8 cellular contexts compared by ENCODE assay signal in the genomic region with DNA sequence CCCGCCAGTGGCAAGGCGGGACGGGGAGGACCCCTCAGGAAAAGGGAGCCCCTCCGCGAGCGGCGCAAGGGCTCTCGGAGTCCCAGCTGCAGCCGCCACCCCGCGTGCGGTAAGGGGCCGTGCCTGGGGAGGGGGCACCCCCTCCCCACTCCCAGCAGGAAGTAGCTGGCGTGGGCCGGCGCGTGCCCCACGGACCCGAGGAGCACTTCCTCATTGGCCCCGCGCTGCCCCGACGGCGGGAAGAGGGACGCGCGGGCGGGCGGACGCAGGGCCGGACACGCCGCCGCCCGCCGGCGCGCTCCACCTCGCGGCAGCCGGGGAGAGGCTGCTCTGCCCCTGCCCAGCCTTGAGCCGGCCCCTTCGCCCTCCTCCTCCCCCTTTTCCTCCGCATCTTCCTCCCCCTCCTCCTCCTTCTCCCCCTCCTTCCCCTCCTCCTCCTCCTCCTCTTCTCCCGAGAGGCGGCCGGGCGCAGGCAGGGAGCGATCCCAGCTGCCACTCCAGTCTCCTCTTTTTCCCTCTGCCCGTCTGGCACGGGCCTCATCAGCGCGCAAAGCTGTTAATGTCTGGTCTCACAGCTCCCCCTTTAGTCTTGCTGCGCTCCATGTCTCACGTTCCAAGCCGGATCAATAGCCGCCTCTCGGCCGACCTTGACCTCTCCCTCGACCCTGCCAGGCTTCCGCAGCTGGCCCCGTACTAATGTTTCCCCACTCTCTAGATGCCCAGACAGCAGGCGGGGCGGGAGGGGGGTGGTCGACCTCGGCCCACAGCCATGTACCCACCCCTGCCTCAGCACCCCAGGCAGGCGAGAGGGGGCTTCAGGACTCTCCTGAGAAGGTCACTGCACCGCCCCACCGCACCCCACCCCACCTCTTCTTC.
A peak's percentile ranks its signal among the peaks of the same experiment; 100 is the strongest.
DNase-seq lines count a peak whose midpoint lies in the region; ATAC-seq and TF ChIP-seq lines count a peak whose summit lies in the region.

No MANE protein-coding gene starts in this region.

- H3K27me3 Mint-ChIP-seq in T-helper 1 cell treated with Interleukin-12 subunit alpha and Interleukin-12 subunit beta and Interleukin-4 antibody, amounts not matched to agents 30 μg/mL and 1 μg/mL, for 36 hours (ENCODE audit: low read depth): peaks cover 22% of the 10 kb centered on the region

- ATAC-seq in GM18873 (IDR thresholded peaks at IDR 0.05; ENCODE audit: low FRiP score, unreplicated experiment): no peak

- DNase-seq in 8988T (peak; percentile 83), NCI-H1105 (lab: John Stamatoyannopoulos, UW) (peak; percentile 96), islet precursor cell (peak; percentile 98)
- peak; percentile 51 for DNase-seq in central memory CD4-positive, alpha-beta T cell
- peak; percentile 34 to 38 for DNase-seq in stimulated activated CD4-positive, alpha-beta T cell treated with anti-CD3 and anti-CD28 coated beads, Interleukin-1b, Interleukin-23, amount 100 ng/mL, for 4 hours (ENCODE audit: low read depth in 2 of 2)

- peak overlapping the region; percentile 95 for H3K27ac Mint-ChIP-seq in T-helper 1 cell treated with Interleukin-12 subunit alpha and Interleukin-12 subunit beta and Interleukin-4 antibody, amounts not matched to agents 30 μg/mL and 1 μg/mL, for 36 hours

- H3K36me3 Mint-ChIP-seq in T-helper 1 cell treated with Interleukin-12 subunit alpha and Interleukin-12 subunit beta and Interleukin-4 antibody, amounts not matched to agents 30 μg/mL and 1 μg/mL, for 36 hours (ENCODE audit: low read depth): peaks cover 8% of the 10 kb centered on the region

- peaks cover 31% of the 10 kb centered on the region for H3K4me1 Mint-ChIP-seq in T-helper 1 cell treated with Interleukin-12 subunit alpha and Interleukin-12 subunit beta and Interleukin-4 antibody, amounts not matched to agents 30 μg/mL and 1 μg/mL, for 36 hours (ENCODE audit: low read depth)

- no peaks in the 10 kb centered on the region for H3K9me3 Mint-ChIP-seq in T-helper 1 cell treated with Interleukin-12 subunit alpha and Interleukin-12 subunit beta and Interleukin-4 antibody, amounts not matched to agents 30 μg/mL and 1 μg/mL, for 36 hours

- peak; percentile 25 for TF ChIP-seq CTCF in GM12873 (IDR thresholded peaks at IDR 0.05; ENCODE audit: insufficient read depth, low read depth, low read length, missing control alignments)

- peak overlapping the region; percentile 97 for H3K4me3 Mint-ChIP-seq in T-helper 1 cell treated with Interleukin-12 subunit alpha and Interleukin-12 subunit beta and Interleukin-4 antibody, amounts not matched to agents 30 μg/mL and 1 μg/mL, for 36 hours

Comparison
In these comparisons a context has a peak if more than half of its experiments do, and no peak if none do; other contexts are left out.
1. DNase-seq: peak in every context shown above with its lines; median percentile 98 in islet precursor cell; 96 in NCI-H1105; 83 in 8988T; 51 in central memory CD4-positive, alpha-beta T cell; 36 in stimulated activated CD4-positive, alpha-beta T cell treated with anti-CD3 and anti-CD28 coated beads, Interleukin-1b, Interleukin-23, amount 100 ng/mL, for 4 hours.